ENCODE assay signal across 7 cellular contexts in genomic region chr14:81170104-81170828, GRCh38.
A peak's percentile ranks its signal among the peaks of the same experiment; 100 is the strongest.
DNase-seq lines count a peak whose midpoint lies in the region; ATAC-seq and TF ChIP-seq lines count a peak whose summit lies in the region.

No MANE protein-coding gene starts in this region.

- peak; percentile 90 for TF ChIP-seq CTCF in astrocyte of the cerebellum (IDR thresholded peaks at IDR 0.05; ENCODE audit: low read depth, low read length, missing control alignments)

- in situ Hi-C loops in astrocyte of the cerebellum (cut with HindIII; ENCODE audit: low sequenced_read_pairs): no loop called here

- ATAC-seq in GM18498 (IDR thresholded peaks at IDR 0.05; ENCODE audit: unreplicated experiment) (peak; percentile 96), HG02938 (IDR thresholded peaks at IDR 0.05; ENCODE audit: unreplicated experiment) (peak; percentile 94)

- peak overlapping the region; percentile 62 for H3K4me3 ChIP-seq in astrocyte of the cerebellum (ENCODE audit: low read depth, low read length)

- DNase-seq in NCI-H1694 treated with DMSO at 0.1 percent for 48 hours (lab: John Stamatoyannopoulos, UW) (peak; percentile 99), T-helper 2 cell (peak; percentile 81 to 93 (median 82)), astrocyte of the cerebellum (ENCODE audit: low read depth) (peak; percentile 70), hippocampal formation (lab: John Stamatoyannopoulos, UW) (peak; percentile 92 to 97), retina (peak; percentile 97)

Comparison
In these comparisons a context has a peak if more than half of its experiments do, and no peak if none do; other contexts are left out.
1. Peak in every context shown above with its lines: DNase-seq, ATAC-seq and H3K4me3 ChIP-seq.